In genomic region chr11:74417860-74418508, GRCh38 we compare ENCODE assay signal across 10 cellular contexts. TPM values are rescaled to one million over a fixed set of nuclear protein-coding genes. Genes with fewer than 3 reads are reported as not detected.
DNase-seq lines count a peak whose midpoint lies in the region; ATAC-seq, FAIRE-seq and TF ChIP-seq lines count a peak whose summit lies in the region.
"Had no signal": no experiment of that assay in that cellular context is flagged by ENCODE, and none has a peak within 500 bp of the region (broad histone marks: within the 10 kb centered on the region; RNA-seq: fewer than 3 reads in every experiment).

No MANE protein-coding gene starts in this region.

- intact Hi-C loops in GM12878 (cut with micrococcal nuclease; ENCODE audit: unreplicated experiment) (no loop called here), mucosa of descending colon (cut with DNase I, micrococcal nuclease) (no loop called here), posterior vena cava (cut with DNase I) (no loop called here)

- H2BK5ac ChIP-seq in H9 (ENCODE audit: insufficient read length, low read length) = no peak overlapping the region

- H4K20me1 ChIP-seq in H9 (ENCODE audit: control insufficient read depth, insufficient read depth, insufficient read length) (no peaks in the 10 kb centered on the region), GM12878 (ENCODE audit: control insufficient read depth, insufficient read depth) (no peaks in the 10 kb centered on the region)

- 100% methylated on average over 1 of the region's 4 CpGs for WGBS in H9 (ENCODE audit: extremely low coverage, insufficient read length, low lambda C conversion rate)
- WGBS in GM12878 (ENCODE audit: insufficient coverage, insufficient replicate concordance, low lambda C conversion rate, missing lambda C conversion rate) = 67% methylated on average over 4 of the region's 4 CpGs

- H3K4me3 Mint-ChIP-seq in H9 = no peak overlapping the region

- no peak overlapping the region for H3K23ac ChIP-seq in H9 (ENCODE audit: insufficient read length, low read depth, low read length)

- no peak overlapping the region for H4K8ac ChIP-seq in H9 (replicated peaks; ENCODE audit: insufficient read length, low read depth, low read length)

- no peak overlapping the region for H3K27ac Mint-ChIP-seq in H9

- POLR2A ChIA-PET in GM12878 (lab: Charles Lee) = interaction anchor here (0.5 kb wide), 1 partner anchor 19 kb away, joined by 4 read pairs; no protein-coding TSS in a partner anchor

- H3K9ac ChIP-seq in H9 (ENCODE audit: extremely low read depth, insufficient read length, low read length) (no peak overlapping the region), GM12878 (ENCODE audit: control insufficient read depth, insufficient read depth, low read length) (no peak overlapping the region)

- no peak overlapping the region for H3K4me2 ChIP-seq in H9 (ENCODE audit: insufficient read depth, insufficient read length, low read length)
- no peak overlapping the region for H3K4me2 ChIP-seq in GM12878 (ENCODE audit: control insufficient read depth, insufficient read depth)

- H3K18ac ChIP-seq in H9 (ENCODE audit: insufficient read length, low read depth, low read length) = peak overlapping the region; percentile 45

- no peaks in the 10 kb centered on the region for H3K4me1 ChIP-seq in H9 (ENCODE audit: insufficient read depth, low read length)
- no peaks in the 10 kb centered on the region for H3K4me1 ChIP-seq in GM12878 (ENCODE audit: control insufficient read depth, insufficient read depth, low read length)
- H3K4me1 ChIP-seq in mucosa of descending colon (ENCODE audit: low read depth) = peaks cover 7% of the 10 kb centered on the region

- CTCF ChIA-PET in GM12878 (lab: Yijun Ruan, JAX) = interaction anchor here (1.2 kb wide), 1 partner anchor 154 kb away, joined by 3 read pairs; no protein-coding TSS in a partner anchor

- in situ Hi-C loops in GM12878 (cut with MboI) = no loop called here

- H3K14ac ChIP-seq in H9 (ENCODE audit: insufficient read depth, low read length) = no peak overlapping the region

- TF ChIP-seq RAD21 in GM12878 (IDR thresholded peaks at IDR 0.05; ENCODE audit: insufficient read depth, low read depth, low read length) = no peak

- no peaks in the 10 kb centered on the region for H3K9me3 Mint-ChIP-seq in H9

- H2BK120ac ChIP-seq in H9 (ENCODE audit: low read depth, low read length, poor library complexity, severe bottlenecking) = no peak overlapping the region

- no peak for TF ChIP-seq EP300 in GM12878 (IDR thresholded peaks at IDR 0.05; ENCODE audit: borderline replicate concordance in 1 of 2, control insufficient read depth in 1 of 2, low read depth in 2 of 2, low read length in 2 of 2)

- RAD21 ChIA-PET in GM12878 (lab: Charles Lee; ENCODE audit: unreplicated experiment) = interaction anchor here (1.1 kb wide), 1 partner anchor 10 kb away, joined by 4 read pairs; no protein-coding TSS in a partner anchor

- DNase-seq in H9 = no peak
- DNase-seq in GM12878 (ENCODE audit: low read depth, low spot score) = no peak
- no peak for DNase-seq in mucosa of descending colon
- DNase-seq in posterior vena cava (ENCODE audit: low spot score) = no peak
- DNase-seq in NCI-H524 (lab: John Stamatoyannopoulos, UW) = no peak
- DNase-seq: anterior cingulate cortex had no signal

- H3T11ph ChIP-seq in H9 (ENCODE audit: low read length) = no peak overlapping the region

- ATAC-seq in GM12878 (no peak; the same call in 2 of the 3 replicates), mucosa of descending colon (peak; percentile 52), GM21786 (IDR thresholded peaks at IDR 0.05; ENCODE audit: unreplicated experiment) (no peak), GM18498 (IDR thresholded peaks at IDR 0.05; ENCODE audit: unreplicated experiment) (no peak)

- H3K36me3 Mint-ChIP-seq in H9 (ENCODE audit: insufficient read depth in 1 of 3, low read depth in 3 of 3) = no peaks in the 10 kb centered on the region

- FAIRE-seq in GM12878 (lab: Jason Lieb, UNC) = no peak
- FAIRE-seq: G401.6 had no signal

- H2BK20ac ChIP-seq in H9 (ENCODE audit: low read depth, low read length, poor library complexity, severe bottlenecking) = no peak overlapping the region

- H3K27me3 ChIP-seq in H9 (ENCODE audit: insufficient read depth, low read length) = no peaks in the 10 kb centered on the region
- H3K27me3 ChIP-seq in GM12878 (replicated peaks in 1 of 2; ENCODE audit: control insufficient read depth in 2 of 2, insufficient read depth in 2 of 2, low read length in 1 of 2) = no peaks in the 10 kb centered on the region

- H3K36me3 ChIP-seq in GM12878 (ENCODE audit: control insufficient read depth in 2 of 2, insufficient read depth in 2 of 2, low read length in 1 of 2) = no peaks in the 10 kb centered on the region
- no peaks in the 10 kb centered on the region for H3K36me3 ChIP-seq in mucosa of descending colon (ENCODE audit: low read depth)

- H3K4ac ChIP-seq in H9 (ENCODE audit: low read depth, low read length) = no peak overlapping the region

- no peaks in the 10 kb centered on the region for H3K79me2 ChIP-seq in H9 (ENCODE audit: insufficient read depth, low read length)
- no peaks in the 10 kb centered on the region for H3K79me2 ChIP-seq in GM12878 (ENCODE audit: control insufficient read depth, insufficient read depth, low read length)

- H4K91ac ChIP-seq in H9 (ENCODE audit: insufficient read length, low read depth, low read length) = no peak overlapping the region

- no peak overlapping the region for H3K4me3 ChIP-seq in GM12878
- no peak overlapping the region for H3K4me3 ChIP-seq in mucosa of descending colon

- peaks cover 5 to 8% of the 10 kb centered on the region in 2 experiments for H3K4me1 Mint-ChIP-seq in H9

- SMC1A ChIA-PET in GM12878 (lab: Charles Lee; ENCODE audit: uncharacterized antibody, unreplicated experiment) = interaction anchor here (1.4 kb wide), 1 partner anchor 10 kb away, joined by 3 read pairs; no protein-coding TSS in a partner anchor

- H4K5ac ChIP-seq in H9 (ENCODE audit: insufficient read length, low read depth, low read length) = no peak overlapping the region

- TF ChIP-seq CTCF in 22Rv1 (IDR thresholded peaks at IDR 0.05) = no peak
- TF ChIP-seq CTCF in H9 (conservative IDR thresholded peaks at IDR 0.05) = no peak
- TF ChIP-seq CTCF in GM12878 (IDR thresholded peaks at IDR 0.05 in 2 of 3, conservative IDR thresholded peaks at IDR 0.05 in 1 of 3; ENCODE audit: control insufficient read depth in 2 of 3, extremely low read depth in 1 of 3, insufficient read depth in 1 of 3, low read depth in 3 of 3, low read length in 3 of 3) = no peak
- TF ChIP-seq CTCF in mucosa of descending colon (IDR thresholded peaks at IDR 0.05) = no peak

- no peak overlapping the region for H3K56ac ChIP-seq in H9 (ENCODE audit: insufficient read length, low read depth, low read length)

- H3K79me1 ChIP-seq in H9 (ENCODE audit: insufficient read depth, low read depth, low read length, poor library complexity, severe bottlenecking) = no peaks in the 10 kb centered on the region

- H3K27ac ChIP-seq in 22Rv1 = peak overlapping the region; percentile 22
- H3K27ac ChIP-seq in H9 (ENCODE audit: insufficient read length, low read depth, low read length) = no peak overlapping the region
- H3K27ac ChIP-seq in GM12878 (ENCODE audit: control insufficient read depth, insufficient read depth) = no peak overlapping the region

- no peak overlapping the region for H2AK5ac ChIP-seq in H9 (ENCODE audit: insufficient read length, low read length)

- H2BK15ac ChIP-seq in H9 (ENCODE audit: low read depth, low read length) = no peak overlapping the region

- H2BK12ac ChIP-seq in H9 (ENCODE audit: insufficient read length, low read depth, low read length) = no peak overlapping the region

- no peaks in the 10 kb centered on the region for H3K23me2 ChIP-seq in H9 (ENCODE audit: insufficient read length, low read depth, low read length, poor library complexity, severe bottlenecking)

- no peaks in the 10 kb centered on the region; the same call in 1 of the 2 replicates for H3K27me3 Mint-ChIP-seq in H9 (ENCODE audit: low read depth)

- H3K9me3 ChIP-seq in H9 (ENCODE audit: control insufficient read depth, low read depth, low read length) (no peaks in the 10 kb centered on the region), GM12878 (replicated peaks; ENCODE audit: control insufficient read depth, insufficient read depth, low read length) (no peaks in the 10 kb centered on the region), mucosa of descending colon (no peaks in the 10 kb centered on the region)

- TF ChIP-seq POLR2A in GM12878 (IDR thresholded peaks at IDR 0.05; ENCODE audit: low read depth, low read length) = no peak

- H2AFZ ChIP-seq in H9 (ENCODE audit: low read length) (no peak overlapping the region), GM12878 (ENCODE audit: control insufficient read depth, low read depth, low read length) (no peak overlapping the region)

- no TSS peak for BruUV-seq in GM12878 (replicated peaks; lab: Mats Ljungman, UMichigan)

RNA-seq across cellular contexts. Expression of gene PGM2L1, which starts 19.8 kb away (rescaled TPM):
- 16.9 and 17.7 TPM in 2 replicates for total RNA-seq in H9 (2021)
- 0.10 and 0.63 TPM in 2 replicates for total RNA-seq in GM12878 (2013; cell fraction: nucleolus; rRNA removed)
- 0.05 and 0.11 TPM in 2 replicates for total RNA-seq in GM12878 (2014; rRNA removed)
- total RNA-seq in GM12878 (2014; rRNA removed; fragmentation: Illumina TruSeq; extraction: Trizol) = 0.13 and 0.14 TPM in 2 replicates
- 0.03 and 0.13 TPM in 2 replicates for total RNA-seq in GM12878 (2021)
- polyA plus RNA-seq in GM12878 (2011; ENCODE audit: low read depth) = 0.09 TPM
- 0.10 and 0.14 TPM in 2 replicates for polyA plus RNA-seq in GM12878 (2011; rRNA removed)
- polyA plus RNA-seq in GM12878 (2011; cell fraction: cytosol; rRNA removed) = 0.03 and 0.08 TPM in 2 replicates
- polyA plus RNA-seq in GM12878 (2011; cell fraction: nucleus; rRNA removed) = 0.01 and 0.18 TPM in 2 replicates
- 0.07 and 0.08 TPM in 2 replicates for polyA plus RNA-seq in GM12878 (2012)
- polyA plus RNA-seq in GM12878 (2014; fragmentation: Illumina TruSeq; extraction: Trizol) = 0.13 and 0.19 TPM in 2 replicates
- polyA plus RNA-seq in GM12878 (2014; fragmentation: Nextera tagmentation; extraction: Ambion mirVana) = under 1 TPM in 1 of 2 experiments, not detected in 1; 0.04 TPM
- polyA plus RNA-seq in GM12878 (2014; rRNA removed) = 0.04 and 0.05 TPM in 2 replicates
- under 1 TPM; 0.15 to 0.20 TPM for polyA plus RNA-seq in GM12878 (2016; fragmentation: Nextera tagmentation; extraction: Ambion mirVana)
- 0.15 and 0.36 TPM in 2 replicates for polyA minus RNA-seq in GM12878 (2011; rRNA and poly(A)+ RNA removed)
- not detected in 2 replicates for polyA minus RNA-seq in GM12878 (2011; cell fraction: cytosol; rRNA and poly(A)+ RNA removed)
- polyA minus RNA-seq in GM12878 (2011; cell fraction: nucleus; rRNA and poly(A)+ RNA removed) = 0.36 and 0.48 TPM in 2 replicates
- total RNA-seq in mucosa of descending colon = 10 to 100 TPM in 2 of 3 donors, 1 to 10 TPM in 1; 8.3 to 12.2 (median 12.0) TPM
- total RNA-seq in posterior vena cava = 10 to 100 TPM in 1 of 2 donors, 1 to 10 TPM in 1; 4.1 to 11.5 TPM

RNA-seq across cellular contexts. Expression of gene KCNE3, which starts 49.4 kb away (rescaled TPM):
- total RNA-seq in H9 (2021) (4.9 and 5.6 TPM in 2 replicates), GM12878 (2014; rRNA removed) (not detected in 2 replicates), GM12878 (2014; rRNA removed; fragmentation: Illumina TruSeq; extraction: Trizol) (not detected in 2 replicates), GM12878 (2021) (0.08 TPM in 1 of 2 replicates, not detected in the other), mucosa of descending colon (10 to 100 TPM in 2 of 3 donors, 1 to 10 TPM in 1; 8.5 to 27.5 (median 23.4) TPM), posterior vena cava (1 to 10 TPM; 2.6 to 7.3 TPM)
- not detected in 2 replicates for total RNA-seq in GM12878 (2013; cell fraction: nucleolus; rRNA removed)
- polyA plus RNA-seq in GM12878 (2011; ENCODE audit: low read depth) = not detected
- polyA plus RNA-seq in GM12878 (2011; rRNA removed) (not detected in 2 replicates), GM12878 (2014; fragmentation: Illumina TruSeq; extraction: Trizol) (not detected in 2 replicates), GM12878 (2014; fragmentation: Nextera tagmentation; extraction: Ambion mirVana) (not detected), GM12878 (2014; rRNA removed) (not detected in 2 replicates), GM12878 (2016; fragmentation: Nextera tagmentation; extraction: Ambion mirVana) (not detected)
- not detected in 2 replicates for polyA plus RNA-seq in GM12878 (2011; cell fraction: cytosol; rRNA removed)
- not detected in 2 replicates for polyA plus RNA-seq in GM12878 (2011; cell fraction: nucleus; rRNA removed)
- not detected in 2 replicates for polyA plus RNA-seq in GM12878 (2012)
- polyA minus RNA-seq in GM12878 (2011; rRNA and poly(A)+ RNA removed) = not detected in 2 replicates
- not detected in 2 replicates for polyA minus RNA-seq in GM12878 (2011; cell fraction: cytosol; rRNA and poly(A)+ RNA removed)
- polyA minus RNA-seq in GM12878 (2011; cell fraction: nucleus; rRNA and poly(A)+ RNA removed) = not detected in 2 replicates
